2 cellular contexts compared by ENCODE assay signal in the genomic region with DNA sequence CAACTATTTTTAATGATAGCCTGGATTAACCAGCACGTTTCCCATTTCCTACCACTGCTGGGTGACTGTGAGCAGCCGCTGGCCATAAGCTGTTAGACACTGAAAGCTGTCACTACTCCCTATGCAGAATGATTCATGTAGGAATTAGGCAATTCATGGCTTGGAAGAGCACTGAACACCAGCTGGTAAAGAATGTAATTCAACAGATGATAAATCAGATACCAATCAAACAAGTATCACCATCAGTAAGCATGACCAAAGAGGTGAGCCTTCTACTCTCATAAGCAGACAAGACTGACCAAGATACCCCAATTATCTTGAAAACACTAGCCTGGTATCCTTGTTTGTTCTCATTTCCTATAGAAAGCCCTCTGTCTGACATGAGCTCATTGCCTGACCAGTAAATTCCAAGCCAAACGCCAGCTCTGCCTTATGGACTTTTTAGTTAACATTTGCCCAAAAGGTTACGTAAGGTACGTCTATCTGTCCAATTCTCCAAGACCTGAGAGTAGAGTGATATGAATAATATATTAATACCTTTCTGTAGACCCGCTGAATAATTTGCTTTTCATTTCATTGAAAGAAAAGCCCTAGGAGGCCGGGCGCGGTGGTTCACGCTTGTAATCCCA.
TF ChIP-seq lines count a peak whose summit lies in the region.

No MANE protein-coding gene starts in this region.

TF ChIP-seq in GM12891, 5 proteins besides CTCF, POLR2A, EP300 and RAD21 (continued from another document):
- TF ChIP-seq SPI1 (IDR thresholded peaks at IDR 0.05; ENCODE audit: low read depth, low read length), result no peak
- no peak for TF ChIP-seq POLR2AphosphoS5 (IDR thresholded peaks at IDR 0.05; ENCODE audit: low read depth, low read length)
- TF ChIP-seq POU2F2 (IDR thresholded peaks at IDR 0.05; ENCODE audit: low read depth, low read length), result no peak
- TF ChIP-seq TAF1 (IDR thresholded peaks at IDR 0.05; ENCODE audit: low read depth, low read length), result no peak

TF ChIP-seq in K562, 482 proteins besides CTCF, POLR2A, EP300 and RAD21:
- TF ChIP-seq, protein P1, sequence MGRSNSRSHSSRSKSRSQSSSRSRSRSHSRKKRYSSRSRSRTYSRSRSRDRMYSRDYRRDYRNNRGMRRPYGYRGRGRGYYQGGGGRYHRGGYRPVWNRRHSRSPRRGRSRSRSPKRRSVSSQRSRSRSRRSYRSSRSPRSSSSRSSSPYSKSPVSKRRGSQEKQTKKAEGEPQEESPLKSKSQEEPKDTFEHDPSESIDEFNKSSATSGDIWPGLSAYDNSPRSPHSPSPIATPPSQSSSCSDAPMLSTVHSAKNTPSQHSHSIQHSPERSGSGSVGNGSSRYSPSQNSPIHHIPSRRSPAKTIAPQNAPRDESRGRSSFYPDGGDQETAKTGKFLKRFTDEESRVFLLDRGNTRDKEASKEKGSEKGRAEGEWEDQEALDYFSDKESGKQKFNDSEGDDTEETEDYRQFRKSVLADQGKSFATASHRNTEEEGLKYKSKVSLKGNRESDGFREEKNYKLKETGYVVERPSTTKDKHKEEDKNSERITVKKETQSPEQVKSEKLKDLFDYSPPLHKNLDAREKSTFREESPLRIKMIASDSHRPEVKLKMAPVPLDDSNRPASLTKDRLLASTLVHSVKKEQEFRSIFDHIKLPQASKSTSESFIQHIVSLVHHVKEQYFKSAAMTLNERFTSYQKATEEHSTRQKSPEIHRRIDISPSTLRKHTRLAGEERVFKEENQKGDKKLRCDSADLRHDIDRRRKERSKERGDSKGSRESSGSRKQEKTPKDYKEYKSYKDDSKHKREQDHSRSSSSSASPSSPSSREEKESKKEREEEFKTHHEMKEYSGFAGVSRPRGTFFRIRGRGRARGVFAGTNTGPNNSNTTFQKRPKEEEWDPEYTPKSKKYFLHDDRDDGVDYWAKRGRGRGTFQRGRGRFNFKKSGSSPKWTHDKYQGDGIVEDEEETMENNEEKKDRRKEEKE (IDR thresholded peaks at IDR 0.05; ENCODE audit: borderline replicate concordance in 1 of 2, control insufficient read depth in 1 of 2, low read depth in 2 of 2, low read length in 1 of 2), result no peak
- TF ChIP-seq MEIS2 (IDR thresholded peaks at IDR 0.05; ENCODE audit: partially characterized antibody), result peak; percentile 54
- TF ChIP-seq CAMTA2 (CRISPR knock-in tag; conservative IDR thresholded peaks at IDR 0.05), result no peak
- no peak for TF ChIP-seq NCOA6 (IDR thresholded peaks at IDR 0.05)
- TF ChIP-seq MAFF (IDR thresholded peaks at IDR 0.05; ENCODE audit: low read length), result no peak
- no peak for TF ChIP-seq NCOA4 (IDR thresholded peaks at IDR 0.05; ENCODE audit: partially characterized antibody)
- no peak for TF ChIP-seq ZNF75A (CRISPR knock-in tag; IDR thresholded peaks at IDR 0.05)
- no peak for TF ChIP-seq ZNF224 (CRISPR knock-in tag; IDR thresholded peaks at IDR 0.05)
- TF ChIP-seq, protein P2, sequence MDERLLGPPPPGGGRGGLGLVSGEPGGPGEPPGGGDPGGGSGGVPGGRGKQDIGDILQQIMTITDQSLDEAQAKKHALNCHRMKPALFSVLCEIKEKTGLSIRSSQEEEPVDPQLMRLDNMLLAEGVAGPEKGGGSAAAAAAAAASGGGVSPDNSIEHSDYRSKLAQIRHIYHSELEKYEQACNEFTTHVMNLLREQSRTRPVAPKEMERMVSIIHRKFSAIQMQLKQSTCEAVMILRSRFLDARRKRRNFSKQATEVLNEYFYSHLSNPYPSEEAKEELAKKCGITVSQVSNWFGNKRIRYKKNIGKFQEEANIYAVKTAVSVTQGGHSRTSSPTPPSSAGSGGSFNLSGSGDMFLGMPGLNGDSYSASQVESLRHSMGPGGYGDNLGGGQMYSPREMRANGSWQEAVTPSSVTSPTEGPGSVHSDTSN (CRISPR knock-in tag; IDR thresholded peaks at IDR 0.05; ENCODE audit: low read depth), result no peak
- TF ChIP-seq, protein P2 (tag; conservative IDR thresholded peaks at IDR 0.05; ENCODE audit: low read depth), result 0 out of 2 replicates have a peak, but pooled peaks have one; percentile 34
